In the genomic region with DNA sequence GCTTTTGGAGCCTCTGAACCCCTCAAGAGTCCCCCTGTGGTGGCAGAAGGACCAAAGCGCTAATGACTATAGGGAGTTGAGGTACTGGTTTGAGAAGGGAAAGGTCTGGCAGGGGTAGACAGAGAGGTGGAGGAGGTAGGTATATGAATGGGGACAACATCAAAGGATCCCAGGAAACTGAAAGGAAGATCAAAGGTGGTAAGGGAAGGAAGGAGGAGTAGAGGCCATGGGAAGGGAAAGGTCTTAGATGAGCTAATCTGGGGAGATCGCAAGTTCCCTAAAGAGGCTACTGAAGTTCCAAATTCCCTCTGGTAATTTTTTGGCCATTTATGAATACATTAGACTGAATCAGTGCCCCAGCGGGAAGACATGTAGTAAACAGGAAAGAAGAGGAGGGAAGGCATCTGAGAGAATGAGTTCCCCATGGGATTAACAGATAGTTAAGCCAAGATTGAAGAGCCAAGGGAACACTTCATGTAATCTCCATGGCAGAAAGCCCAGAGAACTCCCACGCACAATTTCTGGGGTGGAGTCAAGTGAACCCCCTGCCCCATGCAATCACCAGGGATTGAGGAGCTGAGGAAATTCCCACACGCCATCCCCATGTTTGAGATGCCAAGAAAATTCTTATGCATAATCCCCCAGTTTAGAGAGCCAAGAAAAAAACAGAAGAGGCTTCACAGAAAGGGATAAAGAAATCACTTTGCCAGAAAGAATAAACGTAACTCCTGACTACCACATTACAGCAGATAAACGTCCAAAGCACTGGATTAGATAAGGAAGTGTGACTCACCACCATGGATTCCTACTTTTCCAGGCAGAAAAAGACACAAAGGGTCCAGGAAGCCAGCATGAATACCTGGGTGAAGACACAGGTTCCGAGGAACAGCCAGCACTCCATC, we compare ENCODE assay signal across 11 cellular contexts. TPM values are rescaled to one million over a fixed set of nuclear protein-coding genes. Genes with fewer than 3 reads are reported as not detected.
DNase-seq lines count a peak whose midpoint lies in the region; ATAC-seq and TF ChIP-seq lines count a peak whose summit lies in the region.
"Had no signal": no experiment of that assay in that cellular context is flagged by ENCODE, and none has a peak within 500 bp of the region (broad histone marks: within the 10 kb centered on the region; RNA-seq: fewer than 3 reads in every experiment).

No MANE protein-coding gene starts in this region.

- no peak overlapping the region for H3K27ac Mint-ChIP-seq in HFFc6
- peak overlapping the region; percentile 66 for H3K27ac Mint-ChIP-seq in MCF 10A (ENCODE audit: low read depth, unreplicated experiment)
- no peak overlapping the region for H3K27ac Mint-ChIP-seq in activated CD4-positive, alpha-beta T cell treated with anti-CD3 and anti-CD28 coated beads, Interleukin-2, amount 10 ng/mL, durations not matched to agents 24 days and 14 days

- no TSS peak for BruUV-seq in MCF 10A (replicated peaks; lab: Mats Ljungman, UMichigan)

- H3K27me3 ChIP-seq in subcutaneous abdominal adipose tissue (ENCODE audit: control insufficient read depth in 5 of 5, insufficient read depth in 4 of 5, low read length in 5 of 5), result peaks cover 0 to 9% (median 5%) of the 10 kb centered on the region in 5 donors

- H3K9ac ChIP-seq in subcutaneous abdominal adipose tissue (ENCODE audit: low read length in 5 of 5), result peak overlapping the region in 1 of 5 donors; percentile 30

- H3K36me3 Mint-ChIP-seq in HFFc6 (ENCODE audit: low read depth) (no peaks in the 10 kb centered on the region), MCF 10A (ENCODE audit: insufficient read depth, unreplicated experiment) (peaks cover 8% of the 10 kb centered on the region)
- H3K36me3 Mint-ChIP-seq in activated CD4-positive, alpha-beta T cell treated with anti-CD3 and anti-CD28 coated beads, Interleukin-2, amount 10 ng/mL, durations not matched to agents 24 days and 14 days (ENCODE audit: low read depth), result no peaks in the 10 kb centered on the region

- intact Hi-C loops in MCF 10A (cut with micrococcal nuclease), result no loop called here
- intact Hi-C loops in activated CD4-positive, alpha-beta T cell treated with anti-CD3 and anti-CD28 coated beads, Interleukin-2, amount 10 ng/mL, durations not matched to agents 24 days and 14 days (cut with micrococcal nuclease), result no loop called here

- no peak for ATAC-seq in GM21360 (IDR thresholded peaks at IDR 0.05; ENCODE audit: unreplicated experiment)
- ATAC-seq in stimulated activated naive CD8-positive, alpha-beta T cell treated with anti-CD3 and anti-CD28 coated beads, Interleukin-15, Interleukin-2, amounts not matched to agents 100 U/mL and 50 U/mL, for 24 hours, result no peak

- POLR2A ChIA-PET in MCF 10A (lab: Yijun Ruan, JAX), result no interaction called here

- no peaks in the 10 kb centered on the region for H3K9me3 ChIP-seq in subcutaneous abdominal adipose tissue (ENCODE audit: control insufficient read depth in 5 of 5, low read length in 5 of 5)
- H3K9me3 ChIP-seq: prostate gland had no signal

- H3K4me1 Mint-ChIP-seq in HFFc6 (ENCODE audit: low read depth) (peaks cover 14% of the 10 kb centered on the region), MCF 10A (ENCODE audit: insufficient read depth, unreplicated experiment) (peaks cover 21% of the 10 kb centered on the region)
- no peaks in the 10 kb centered on the region for H3K4me1 Mint-ChIP-seq in activated CD4-positive, alpha-beta T cell treated with anti-CD3 and anti-CD28 coated beads, Interleukin-2, amount 10 ng/mL, durations not matched to agents 24 days and 14 days

- H3K4me1 ChIP-seq in subcutaneous abdominal adipose tissue (ENCODE audit: control insufficient read depth in 5 of 5, insufficient read depth in 5 of 5, low read length in 5 of 5), result peaks cover 0 to 9% (median 7%) of the 10 kb centered on the region in 5 donors
- H3K4me1 ChIP-seq: prostate gland had no signal

- H3K4me3 Mint-ChIP-seq in HFFc6 (peak overlapping the region; percentile 36), MCF 10A (ENCODE audit: unreplicated experiment) (no peak overlapping the region)
- H3K4me3 Mint-ChIP-seq in activated CD4-positive, alpha-beta T cell treated with anti-CD3 and anti-CD28 coated beads, Interleukin-2, amount 10 ng/mL, durations not matched to agents 24 days and 14 days, result no peak overlapping the region

- DNase-seq in HFFc6, result peak; percentile 1
- DNase-seq in MCF 10A (ENCODE audit: unreplicated experiment), result peak; percentile 69
- DNase-seq in kidney glomerular epithelial cell (lab: John Stamatoyannopoulos, UW), result peak; percentile 19
- DNase-seq in stimulated activated naive CD8-positive, alpha-beta T cell treated with anti-CD3 and anti-CD28 coated beads, Interleukin-15, Interleukin-2, amounts not matched to agents 100 U/mL and 50 U/mL, for 24 hours, result no peak
- no peak for DNase-seq in activated CD4-positive, alpha-beta T cell treated with anti-CD3 and anti-CD28 coated beads, Interleukin-2, amount 10 ng/mL, durations not matched to agents 24 days and 14 days
- DNase-seq in medulla oblongata (ENCODE audit: extremely low spot score), result no peak
- DNase-seq: amniotic stem cell had no signal

- H3K9me3 Mint-ChIP-seq in HFFc6, result no peaks in the 10 kb centered on the region
- H3K9me3 Mint-ChIP-seq in MCF 10A (ENCODE audit: unreplicated experiment), result peaks cover 21% of the 10 kb centered on the region
- H3K9me3 Mint-ChIP-seq in activated CD4-positive, alpha-beta T cell treated with anti-CD3 and anti-CD28 coated beads, Interleukin-2, amount 10 ng/mL, durations not matched to agents 24 days and 14 days, result peaks cover 5% of the 10 kb centered on the region

- H3K27me3 Mint-ChIP-seq in HFFc6 (ENCODE audit: insufficient read depth) (peaks cover 8% of the 10 kb centered on the region; the same call in 1 of the 2 replicates), MCF 10A (ENCODE audit: insufficient read depth, unreplicated experiment) (no peaks in the 10 kb centered on the region)
- no peaks in the 10 kb centered on the region for H3K27me3 Mint-ChIP-seq in activated CD4-positive, alpha-beta T cell treated with anti-CD3 and anti-CD28 coated beads, Interleukin-2, amount 10 ng/mL, durations not matched to agents 24 days and 14 days

- H3K27ac ChIP-seq in subcutaneous abdominal adipose tissue (ENCODE audit: low read depth, low read length), result peak overlapping the region; percentile 27
- H3K27ac ChIP-seq: prostate gland had no signal

- CTCF ChIA-PET in MCF 10A (lab: Yijun Ruan, JAX), result no interaction called here

- no peak overlapping the region for H3K4me3 ChIP-seq in subcutaneous abdominal adipose tissue (ENCODE audit: low read depth in 1 of 5, low read length in 5 of 5)
- H3K4me3 ChIP-seq: prostate gland had no signal

- H3K36me3 ChIP-seq in subcutaneous abdominal adipose tissue (ENCODE audit: control insufficient read depth in 5 of 5, insufficient read depth in 5 of 5, low read length in 5 of 5), result no peaks in the 10 kb centered on the region
- H3K36me3 ChIP-seq: prostate gland had no signal

- TF ChIP-seq CTCF in HFFc6 (IDR thresholded peaks at IDR 0.05) (no peak), MCF 10A (IDR thresholded peaks at IDR 0.05; ENCODE audit: unreplicated experiment) (no peak)

RNA-seq across cellular contexts. Expression of gene ZNF630, which starts 25.8 kb away (rescaled TPM):
- total RNA-seq in HFFc6 (2021; fragmentation: NEBNext Ultra II Directional; extraction: Animal tissue kit (Norgen Biotek cat#: 25700)), result under 1 TPM; 0.26 to 0.87 (median 0.43) TPM
- 2.4 and 3.2 TPM in 2 replicates for total RNA-seq in MCF 10A (2022)
- 0.19 and 0.33 TPM in 2 replicates for total RNA-seq in activated CD4-positive, alpha-beta T cell treated with anti-CD3 and anti-CD28 coated beads, Interleukin-2, amount 10 ng/mL, durations not matched to agents 24 days and 14 days

RNA-seq across cellular contexts. Expression of gene SPACA5, which starts 38.9 kb away (rescaled TPM):
- not detected for total RNA-seq in HFFc6 (2021; fragmentation: NEBNext Ultra II Directional; extraction: Animal tissue kit (Norgen Biotek cat#: 25700))
- total RNA-seq in MCF 10A (2022), result not detected in 2 replicates
- total RNA-seq in activated CD4-positive, alpha-beta T cell treated with anti-CD3 and anti-CD28 coated beads, Interleukin-2, amount 10 ng/mL, durations not matched to agents 24 days and 14 days, result not detected in 2 replicates
- total RNA-seq: OCI-LY7, prostate gland had no signal

RNA-seq across cellular contexts. Expression of gene ZNF182, which starts 41.9 kb away (rescaled TPM):
- 1 to 10 TPM; 2.0 to 2.7 (median 2.5) TPM for total RNA-seq in HFFc6 (2021; fragmentation: NEBNext Ultra II Directional; extraction: Animal tissue kit (Norgen Biotek cat#: 25700))
- total RNA-seq in MCF 10A (2022), result 6.0 and 6.8 TPM in 2 replicates
- 5.6 and 5.7 TPM in 2 replicates for total RNA-seq in activated CD4-positive, alpha-beta T cell treated with anti-CD3 and anti-CD28 coated beads, Interleukin-2, amount 10 ng/mL, durations not matched to agents 24 days and 14 days

Comparison
In these comparisons a context has a peak if more than half of its experiments do, and no peak if none do; other contexts are left out.
1. DNase-seq: peak in HFFc6 (single experiment), MCF 10A (single experiment) and kidney glomerular epithelial cell (single experiment); none in stimulated activated naive CD8-positive, alpha-beta T cell treated with anti-CD3 and anti-CD28 coated beads, Interleukin-15, Interleukin-2, amounts not matched to agents 100 U/mL and 50 U/mL, for 24 hours (single experiment), activated CD4-positive, alpha-beta T cell treated with anti-CD3 and anti-CD28 coated beads, Interleukin-2, amount 10 ng/mL, durations not matched to agents 24 days and 14 days (single experiment) and medulla oblongata (single experiment).